Comparison of ENCODE assay signal across 9 cellular contexts in genomic region chr19:12834976-12835757, GRCh38. TPM values are rescaled to one million over a fixed set of nuclear protein-coding genes. Genes with fewer than 3 reads are reported as not detected.
DNase-seq lines count a peak whose midpoint lies in the region; ATAC-seq, FAIRE-seq and TF ChIP-seq lines count a peak whose summit lies in the region.
"Had no signal": no experiment of that assay in that cellular context is flagged by ENCODE, and none has a peak within 500 bp of the region (broad histone marks: within the 10 kb centered on the region; RNA-seq: fewer than 3 reads in every experiment).

No MANE protein-coding gene starts in this region.

- peaks cover 42% of the 10 kb centered on the region for H3K4me1 Mint-ChIP-seq in CD4-positive, alpha-beta T cell (ENCODE audit: low read depth)
- peaks cover 43% of the 10 kb centered on the region in 2 donors for H3K4me1 Mint-ChIP-seq in immature natural killer cell

- H3K27ac ChIP-seq in CD4-positive, alpha-beta T cell (ENCODE audit: low read depth, low read length), result no peak overlapping the region
- peak overlapping the region; percentile 89 for H3K27ac ChIP-seq in HCT116 (ENCODE audit: low read depth, low read length)

- intact Hi-C loops in CD4-positive, alpha-beta T cell (cut with DNase I, micrococcal nuclease), result no loop called here
- intact Hi-C loops in HCT116 (cut with micrococcal nuclease), result loop anchor here (5.0 kb wide), 2 partner anchors 33 to 118 kb away; partner anchors contain the start of genes PRDX2 and THSD8

- H3K4me3 Mint-ChIP-seq in CD4-positive, alpha-beta T cell, result peak overlapping the region; percentile 31
- H3K4me3 Mint-ChIP-seq in immature natural killer cell, result peak overlapping the region; percentile 59 to 70 (median 64)

- TF ChIP-seq RAD21 in HCT116 (IDR thresholded peaks at IDR 0.05; ENCODE audit: low read depth), result no peak

- no peaks in the 10 kb centered on the region for H3K9me3 Mint-ChIP-seq in CD4-positive, alpha-beta T cell
- H3K9me3 Mint-ChIP-seq in immature natural killer cell, result peaks cover 0 to 4% (median 0%) of the 10 kb centered on the region in 6 donors

- CTCF ChIA-PET in CD4-positive, alpha-beta T cell (lab: Charles Lee), result interaction anchor here (0.6 to 0.9 kb wide), 2 partner anchors 37 to 75 kb away, joined by 3 to 4 read pairs; no protein-coding TSS in a partner anchor
- CTCF ChIA-PET in HCT116 (lab: Charles Lee), result interaction anchor here (1.3 to 2.6 kb wide), 7 partner anchors 12 to 130 kb away, joined by 3 to 12 read pairs (median 4); no protein-coding TSS in a partner anchor

- peaks cover 46 to 69% of the 10 kb centered on the region in 2 experiments for H3K4me1 ChIP-seq in HCT116 (ENCODE audit: control insufficient read depth in 1 of 2, insufficient read depth in 2 of 2, low read length in 2 of 2)

- FAIRE-seq in GM12891 (lab: Jason Lieb, UNC), result no peak

- H3K4me2 ChIP-seq in HCT116 (ENCODE audit: low read length), result peak overlapping the region; percentile 93

- no peak overlapping the region for H2AFZ ChIP-seq in HCT116 (ENCODE audit: low read depth, low read length, poor library complexity, severe bottlenecking)

- no peaks in the 10 kb centered on the region for H3K9me2 ChIP-seq in HCT116 (ENCODE audit: insufficient read depth)

- peak overlapping the region; percentile 65 to 69 for H3K4me3 ChIP-seq in HCT116 (replicated peaks in 1 of 2; ENCODE audit: low read depth in 1 of 2, low read length in 2 of 2)

- H3K9me3 ChIP-seq in CD4-positive, alpha-beta T cell (ENCODE audit: control insufficient read depth, low read length), result no peaks in the 10 kb centered on the region
- H3K9me3 ChIP-seq in HCT116 (ENCODE audit: control insufficient read depth in 1 of 2, insufficient read depth in 1 of 2, low read depth in 1 of 2, low read length in 2 of 2), result no peaks in the 10 kb centered on the region

- H3K36me3 Mint-ChIP-seq in CD4-positive, alpha-beta T cell (ENCODE audit: low read depth), result no peaks in the 10 kb centered on the region
- H3K36me3 Mint-ChIP-seq in immature natural killer cell, result no peaks in the 10 kb centered on the region

- H3K36me3 ChIP-seq in HCT116 (ENCODE audit: control insufficient read depth in 1 of 2, insufficient read depth in 2 of 2, low read length in 2 of 2), result no peaks in the 10 kb centered on the region

- RAD21 ChIA-PET in HCT116 (lab: Charles Lee; ENCODE audit: low non-redundant PET in 1 of 2, low total read pairs in 2 of 2, uncharacterized antibody in 2 of 2, unreplicated experiment in 2 of 2), result no interaction called here

- H3K79me2 ChIP-seq in HCT116 (ENCODE audit: insufficient read depth, low read length), result peaks cover 12% of the 10 kb centered on the region; the same call in 1 of the 2 replicates

- H3K9ac ChIP-seq in HCT116 (ENCODE audit: low read length), result peak overlapping the region; percentile 73

- TF ChIP-seq POLR2A in HCT116 (IDR thresholded peaks at IDR 0.05; ENCODE audit: borderline replicate concordance, extremely low read depth, insufficient read depth, insufficient read length), result no peak
- no peak for TF ChIP-seq POLR2A in GM12891 (IDR thresholded peaks at IDR 0.05; ENCODE audit: low read depth, low read length)

- peaks cover 88% of the 10 kb centered on the region for H3K27me3 Mint-ChIP-seq in CD4-positive, alpha-beta T cell
- peaks cover 36 to 65% (median 41%) of the 10 kb centered on the region in 3 donors for H3K27me3 Mint-ChIP-seq in immature natural killer cell (ENCODE audit: low read depth in 3 of 3)

- H4K20me1 ChIP-seq in HCT116 (ENCODE audit: insufficient read depth), result no peaks in the 10 kb centered on the region

- TF ChIP-seq CTCF in CD4-positive, alpha-beta T cell (IDR thresholded peaks at IDR 0.05), result no peak
- no peak for TF ChIP-seq CTCF in HCT116 (IDR thresholded peaks at IDR 0.05 in 2 of 3, conservative IDR thresholded peaks at IDR 0.05 in 1 of 3; ENCODE audit: borderline replicate concordance in 1 of 3, insufficient read depth in 1 of 3, low read depth in 2 of 3, low read length in 2 of 3)

- peak in 2 of 10 experiments; percentile 16 to 20 for DNase-seq in CD4-positive, alpha-beta T cell
- DNase-seq in HCT116 (ENCODE audit: low read depth, low spot score), result peak; percentile 69
- no peak for DNase-seq in immature natural killer cell
- no peak for DNase-seq in GM12891 (ENCODE audit: insufficient read length, low spot score)
- DNase-seq in inferior parietal cortex (ENCODE audit: extremely low spot score), result no peak

- H3K27me3 ChIP-seq in CD4-positive, alpha-beta T cell (ENCODE audit: control insufficient read depth, insufficient read depth, low read length), result peaks cover 92% of the 10 kb centered on the region
- no peaks in the 10 kb centered on the region for H3K27me3 ChIP-seq in HCT116 (ENCODE audit: insufficient read depth, low read length)

- peak; percentile 34 for ATAC-seq in CD4-positive, alpha-beta T cell (ENCODE audit: poor library complexity)
- ATAC-seq in HCT116 (peak; percentile 37), SK-N-SH treated with all-trans-retinoic acid at 6 μM for 48 hours (peak; percentile 44), HG02759 (IDR thresholded peaks at IDR 0.05; ENCODE audit: unreplicated experiment) (no peak), HG03432 (IDR thresholded peaks at IDR 0.05; ENCODE audit: unreplicated experiment) (no peak)

- H3K27ac Mint-ChIP-seq in CD4-positive, alpha-beta T cell, result no peak overlapping the region
- no peak overlapping the region for H3K27ac Mint-ChIP-seq in immature natural killer cell

- POLR2A ChIA-PET in CD4-positive, alpha-beta T cell (lab: Charles Lee), result no interaction called here
- POLR2A ChIA-PET in HCT116 (lab: Charles Lee), result interaction anchor here (0.8 to 3.0 kb wide), 4 partner anchors 10 to 60 kb away, joined by 3 to 14 read pairs (median 4); partner anchors contain the start of genes JUNB and RNASEH2A

- TSS peak; percentile 84 for BruUV-seq in HCT116 (replicated peaks; lab: Mats Ljungman, UMichigan)

TF ChIP-seq in HCT116, 20 proteins besides CTCF, POLR2A, EP300 and RAD21:
- 0 out of 2 replicates have a peak, but pooled peaks have one; percentile 42 for TF ChIP-seq EGR1 (IDR thresholded peaks at IDR 0.05; ENCODE audit: low read depth)
- TF ChIP-seq EZH2phosphoT487 (IDR thresholded peaks at IDR 0.05; ENCODE audit: borderline replicate concordance), result no peak
- TF ChIP-seq ZNF274 (IDR thresholded peaks at IDR 0.05; ENCODE audit: low read depth, low read length), result no peak
- peak; percentile 67 for TF ChIP-seq POLR2AphosphoS5 (IDR thresholded peaks at IDR 0.05; ENCODE audit: low read depth, low read length)
- TF ChIP-seq MAX (IDR thresholded peaks at IDR 0.05), result 0 out of 2 replicates have a peak, but pooled peaks have one; percentile 9

TF ChIP-seq in SK-N-SH treated with all-trans-retinoic acid at 6 μM for 48 hours, 23 proteins besides CTCF, POLR2A, EP300 and RAD21 (continues in another document):
- TF ChIP-seq ARNTL (CRISPR knock-in tag; IDR thresholded peaks at IDR 0.05; ENCODE audit: borderline replicate concordance, low read depth) (no peak), SNAI2 (CRISPR knock-in tag; IDR thresholded peaks at IDR 0.05) (no peak), ZFP30 (CRISPR knock-in tag; IDR thresholded peaks at IDR 0.05) (no peak)
- TF ChIP-seq, protein P1, sequence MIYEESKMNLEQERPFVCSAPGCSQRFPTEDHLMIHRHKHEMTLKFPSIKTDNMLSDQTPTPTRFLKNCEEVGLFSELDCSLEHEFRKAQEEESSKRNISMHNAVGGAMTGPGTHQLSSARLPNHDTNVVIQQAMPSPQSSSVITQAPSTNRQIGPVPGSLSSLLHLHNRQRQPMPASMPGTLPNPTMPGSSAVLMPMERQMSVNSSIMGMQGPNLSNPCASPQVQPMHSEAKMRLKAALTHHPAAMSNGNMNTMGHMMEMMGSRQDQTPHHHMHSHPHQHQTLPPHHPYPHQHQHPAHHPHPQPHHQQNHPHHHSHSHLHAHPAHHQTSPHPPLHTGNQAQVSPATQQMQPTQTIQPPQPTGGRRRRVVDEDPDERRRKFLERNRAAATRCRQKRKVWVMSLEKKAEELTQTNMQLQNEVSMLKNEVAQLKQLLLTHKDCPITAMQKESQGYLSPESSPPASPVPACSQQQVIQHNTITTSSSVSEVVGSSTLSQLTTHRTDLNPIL (CRISPR knock-in tag; IDR thresholded peaks at IDR 0.05; ENCODE audit: low read depth), result no peak

TF ChIP-seq in GM12891, 5 proteins besides CTCF, POLR2A, EP300 and RAD21:
- TF ChIP-seq TAF1 (IDR thresholded peaks at IDR 0.05; ENCODE audit: low read depth, low read length) (no peak), PAX5 (IDR thresholded peaks at IDR 0.05; ENCODE audit: insufficient read depth, low read length, severe bottlenecking) (no peak), POU2F2 (IDR thresholded peaks at IDR 0.05; ENCODE audit: low read depth, low read length) (no peak), SPI1 (IDR thresholded peaks at IDR 0.05; ENCODE audit: low read depth, low read length) (no peak)
TF ChIP-seq in GM12891: peak in this region for 0.

RNA-seq across cellular contexts. Expression of gene RTBDN, which starts 0.8 kb away (rescaled TPM):
- not detected for total RNA-seq in CD4-positive, alpha-beta T cell
- 25.1 TPM for total RNA-seq in HCT116 (2021; ENCODE audit: unreplicated experiment)
- 21.9 and 23.4 TPM in 2 replicates for polyA plus RNA-seq in HCT116 (2012)
- polyA plus RNA-seq in immature natural killer cell, result not detected
- polyA plus RNA-seq in GM12891 (2012; ENCODE audit: low read depth, missing spikeins), result not detected
- total RNA-seq: subcutaneous adipose tissue had no signal

RNA-seq across cellular contexts. Expression of gene MAST1, which starts 3.1 kb away (rescaled TPM):
- under 1 TPM; 0.22 to 0.60 TPM for total RNA-seq in CD4-positive, alpha-beta T cell
- total RNA-seq in HCT116 (2021; ENCODE audit: unreplicated experiment), result 28.9 TPM
- 30.8 and 32.0 TPM in 2 replicates for polyA plus RNA-seq in HCT116 (2012)
- polyA plus RNA-seq in immature natural killer cell, result under 1 TPM in 2 of 3 donors, not detected in 1; 0.28 TPM
- polyA plus RNA-seq in GM12891 (2012; ENCODE audit: low read depth, missing spikeins), result 0.82 TPM

RNA-seq across cellular contexts. Expression of gene RNASEH2A, which starts 28.8 kb away (rescaled TPM):
- 1 to 10 TPM; 1.5 to 2.7 TPM for total RNA-seq in CD4-positive, alpha-beta T cell
- 54.5 TPM for total RNA-seq in HCT116 (2021; ENCODE audit: unreplicated experiment)
- polyA plus RNA-seq in HCT116 (2012), result 71.2 and 79.4 TPM in 2 replicates
- polyA plus RNA-seq in immature natural killer cell, result 10 to 100 TPM; 27.7 to 45.4 (median 37.5) TPM
- polyA plus RNA-seq in GM12891 (2012; ENCODE audit: low read depth, missing spikeins), result 31.7 TPM

RNA-seq across cellular contexts. Expression of gene THSD8, which starts 33.3 kb away (rescaled TPM):
- 1 to 10 TPM in 1 of 2 experiments, not detected in 1; 1.3 TPM for total RNA-seq in CD4-positive, alpha-beta T cell
- total RNA-seq in HCT116 (2021; ENCODE audit: unreplicated experiment), result 33.3 TPM
- 22.1 and 29.4 TPM in 2 replicates for polyA plus RNA-seq in HCT116 (2012)
- 10 to 100 TPM in 1 of 3 donors, 1 to 10 TPM in 2; 3.0 to 11.0 (median 4.5) TPM for polyA plus RNA-seq in immature natural killer cell
- 9.6 TPM for polyA plus RNA-seq in GM12891 (2012; ENCODE audit: low read depth, missing spikeins)

RNA-seq across cellular contexts. Expression of gene PRDX2, which starts 33.6 kb away (rescaled TPM):
- 10 to 100 TPM; 59.7 to 65.9 TPM for total RNA-seq in CD4-positive, alpha-beta T cell
- total RNA-seq in HCT116 (2021; ENCODE audit: unreplicated experiment), result 387 TPM
- polyA plus RNA-seq in HCT116 (2012), result 529 and 594 TPM in 2 replicates
- 100 to 1,000 TPM; 157 to 165 (median 159) TPM for polyA plus RNA-seq in immature natural killer cell
- polyA plus RNA-seq in GM12891 (2012; ENCODE audit: low read depth, missing spikeins), result 154 TPM

Comparison
In these comparisons a context has a peak if more than half of its experiments do, and no peak if none do; other contexts are left out.
1. ATAC-seq: peak in CD4-positive, alpha-beta T cell (single experiment), HCT116 (single experiment) and SK-N-SH treated with all-trans-retinoic acid at 6 μM for 48 hours (single experiment); none in HG02759 (single experiment) and HG03432 (single experiment).
2. RNA of gene RTBDN, which starts 0.8 kb away (total RNA-seq): 25.1 TPM in HCT116 (single experiment); not detected in CD4-positive, alpha-beta T cell; every median in the first group is over 10 times any median in the second.
3. RNA of gene MAST1, which starts 3.1 kb away (total RNA-seq): 28.9 TPM in HCT116 (single experiment); 0.22 to 0.60 TPM in CD4-positive, alpha-beta T cell; every median in the first group is over 10 times any median in the second.
4. RNA of gene RNASEH2A, which starts 28.8 kb away (total RNA-seq): 54.5 TPM in HCT116 (single experiment); 1.5 to 2.7 TPM in CD4-positive, alpha-beta T cell; every median in the first group is over 10 times any median in the second.